ENCODE assay signal across 21 cellular contexts in the genomic region with DNA sequence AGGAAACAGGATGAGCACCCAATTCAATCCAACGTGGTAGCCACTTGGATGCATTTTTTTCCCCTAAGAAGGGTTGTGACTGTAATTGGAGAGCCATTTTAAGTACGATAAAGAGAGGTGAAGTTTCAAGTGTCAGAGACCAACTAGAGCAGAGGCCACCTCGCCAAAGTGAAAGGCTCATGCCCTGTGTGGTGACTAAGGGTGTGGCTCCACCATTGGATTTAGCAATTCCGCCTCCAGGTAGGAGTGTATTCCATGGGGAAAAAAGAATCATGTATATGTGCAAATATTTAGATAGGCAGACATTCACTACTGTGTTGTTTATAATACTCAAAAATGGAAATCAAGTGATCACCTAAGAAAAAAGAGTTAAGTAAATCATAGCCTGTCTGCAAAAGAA. TPM values are rescaled to one million over a fixed set of nuclear protein-coding genes. Genes with fewer than 3 reads are reported as not detected.
DNase-seq lines count a peak whose midpoint lies in the region; FAIRE-seq and TF ChIP-seq lines count a peak whose summit lies in the region.
"Had no signal": no experiment of that assay in that cellular context is flagged by ENCODE, and none has a peak within 500 bp of the region (broad histone marks: within the 10 kb centered on the region; RNA-seq: fewer than 3 reads in every experiment).

No MANE protein-coding gene starts in this region.

- H3K79me1 ChIP-seq in trophoblast cell (ENCODE audit: low read length) = peaks cover 14% of the 10 kb centered on the region

- no peak overlapping the region for H3K18ac ChIP-seq in trophoblast cell (ENCODE audit: low read length)

- no peak overlapping the region for H3K4me2 ChIP-seq in trophoblast cell (ENCODE audit: low read length)

- H2BK5ac ChIP-seq in trophoblast cell (ENCODE audit: low read depth, low read length, poor library complexity) = no peak overlapping the region

- H3K36me3 ChIP-seq in bronchial epithelial cell (ENCODE audit: control insufficient read depth, insufficient read depth, low read length) (no peaks in the 10 kb centered on the region), trophoblast cell (ENCODE audit: control insufficient read depth in 1 of 2, insufficient read depth in 2 of 2, low read length in 2 of 2) (no peaks in the 10 kb centered on the region)
- H3K36me3 ChIP-seq: BE2C, HAP-1 had no signal

- WGBS in trophoblast cell (ENCODE audit: extremely low coverage, insufficient coverage, insufficient read length) = no CpG with 5 or more reads among the region's 4 CpGs

- H3K4me1 ChIP-seq in trophoblast cell (ENCODE audit: control insufficient read depth in 1 of 2, insufficient read depth in 2 of 2, low read length in 2 of 2) = peaks cover 12 to 22% of the 10 kb centered on the region in 2 experiments
- H3K4me1 ChIP-seq: HAP-1 had no signal

- no peak overlapping the region for H3K4ac ChIP-seq in trophoblast cell (ENCODE audit: low read depth, low read length)

- H3K23ac ChIP-seq in trophoblast cell (ENCODE audit: low read length) = no peak overlapping the region

- H4K12ac ChIP-seq in trophoblast cell (ENCODE audit: low read depth, low read length) = no peak overlapping the region

- H2BK12ac ChIP-seq in trophoblast cell (ENCODE audit: low read length) = no peak overlapping the region

- H3K14ac ChIP-seq in trophoblast cell (ENCODE audit: low read length) = no peak overlapping the region

- H3K27me3 ChIP-seq in bronchial epithelial cell (ENCODE audit: control insufficient read depth, insufficient read depth, low read length) (no peaks in the 10 kb centered on the region), trophoblast cell (ENCODE audit: insufficient read depth, low read length) (no peaks in the 10 kb centered on the region)
- H3K27me3 ChIP-seq: BE2C had no signal

- H4K8ac ChIP-seq in trophoblast cell (ENCODE audit: low read depth, low read length) = no peak overlapping the region

- H2AK5ac ChIP-seq in trophoblast cell (ENCODE audit: low read length) = no peak overlapping the region

- H3K9me3 ChIP-seq in trophoblast cell (ENCODE audit: insufficient read depth, low read depth, low read length) = no peaks in the 10 kb centered on the region
- H3K9me3 ChIP-seq: BE2C, HAP-1 had no signal

- H2AFZ ChIP-seq in trophoblast cell (ENCODE audit: insufficient read depth, low read length, poor library complexity) = no peak overlapping the region
- H2AFZ ChIP-seq: GM23248 had no signal

- H3K27ac ChIP-seq in 22Rv1 (peak overlapping the region; percentile 33), trophoblast cell (ENCODE audit: low read depth, low read length) (no peak overlapping the region)
- H3K27ac ChIP-seq: GM23248 had no signal

- H3K79me2 ChIP-seq in trophoblast cell (ENCODE audit: control insufficient read depth, insufficient read depth, low read length, poor library complexity) = no peaks in the 10 kb centered on the region

- TF ChIP-seq CTCF in 22Rv1 (IDR thresholded peaks at IDR 0.05) (no peak), bronchial epithelial cell (IDR thresholded peaks at IDR 0.05; ENCODE audit: insufficient read depth, low read length, severe bottlenecking) (no peak)

- no peak for FAIRE-seq in bronchial epithelial cell (lab: Jason Lieb, UNC)
- FAIRE-seq: A204.1, GM12892, GM18507 had no signal

- H3K4me3 ChIP-seq in bronchial epithelial cell (ENCODE audit: low read depth, low read length) (no peak overlapping the region), trophoblast cell (ENCODE audit: low read depth, low read length) (no peak overlapping the region)
- H3K4me3 ChIP-seq: GM23248, HAP-1 had no signal

- H4K91ac ChIP-seq in trophoblast cell (ENCODE audit: low read depth, low read length) = no peak overlapping the region

- no peak overlapping the region for H2BK120ac ChIP-seq in trophoblast cell (ENCODE audit: insufficient read depth, low read length, poor library complexity)

- peak; percentile 9 for DNase-seq in DMS153 treated with DMSO at 0.1 percent for 48 hours (lab: John Stamatoyannopoulos, UW; ENCODE audit: unreplicated experiment)
- peak; percentile 31 for DNase-seq in bronchial epithelial cell (ENCODE audit: low read depth)
- DNase-seq in trophoblast cell = peak; percentile 84 to 89
- no peak for DNase-seq in central memory CD4-positive, alpha-beta T cell
- no peak for DNase-seq in activated CD4-positive, alpha-beta T cell treated with anti-CD3 and anti-CD28 coated beads, Interleukin-2, amount 50 U/mL, for 48 hours
- DNase-seq: ACHN; BE2C; C1 segment of cervical spinal cord; CD4-positive, CD25-positive, alpha-beta regulatory T cell; CD8-positive, alpha-beta memory T cell; COR-L47; DMS 273 treated with DMSO at 0.1 percent for 48 hours; DMS79; GDM1; GM23248 had no signal

- H3K9ac ChIP-seq in trophoblast cell (ENCODE audit: low read length) = no peak overlapping the region
- H3K9ac ChIP-seq: GM23248 had no signal

RNA-seq across cellular contexts. Expression of gene S1PR3, which starts 53.1 kb away (rescaled TPM):
- total RNA-seq in bronchial epithelial cell = 0.26 and 0.79 TPM in 2 replicates
- polyA plus RNA-seq in trophoblast cell (2013) = 62.7 and 63.6 TPM in 2 replicates
- total RNA-seq: CD4-positive, CD25-positive, alpha-beta regulatory T cell; HT-29 had no signal
- polyA plus RNA-seq: CD8-positive, alpha-beta memory T cell had no signal

Comparison
In these comparisons a context has a peak if more than half of its experiments do, and no peak if none do; other contexts are left out.
1. DNase-seq: peak in DMS153 treated with DMSO at 0.1 percent for 48 hours (single experiment), bronchial epithelial cell (single experiment) and trophoblast cell (2 of 2); none in central memory CD4-positive, alpha-beta T cell (single experiment) and activated CD4-positive, alpha-beta T cell treated with anti-CD3 and anti-CD28 coated beads, Interleukin-2, amount 50 U/mL, for 48 hours (0 of 2).